ENCODE assay signal across 9 cellular contexts in genomic region chr15:70494861-70495571, GRCh38.
A peak's percentile ranks its signal among the peaks of the same experiment; 100 is the strongest.
DNase-seq lines count a peak whose midpoint lies in the region; ATAC-seq, FAIRE-seq and TF ChIP-seq lines count a peak whose summit lies in the region.
"Had no signal": no experiment of that assay in that cellular context is flagged by ENCODE, and none has a peak within 500 bp of the region (broad histone marks: within the 10 kb centered on the region; RNA-seq: fewer than 3 reads in every experiment).

No MANE protein-coding gene starts in this region.

- H3K4me3 ChIP-seq in ectodermal cell (ENCODE audit: insufficient read depth, low read depth, low read length) (no peak overlapping the region), skeletal muscle satellite cell (ENCODE audit: low read length) (peak overlapping the region; percentile 25)

- no peak for FAIRE-seq in D721Med (lab: Jason Lieb, UNC)

- peak overlapping the region; percentile 61 for H3K9ac ChIP-seq in skeletal muscle satellite cell (ENCODE audit: low read depth, low read length)

- H3K4me1 ChIP-seq in ectodermal cell (ENCODE audit: control insufficient read depth, insufficient read depth, low read length), result peaks cover 21% of the 10 kb centered on the region
- H3K4me1 ChIP-seq in skeletal muscle satellite cell (ENCODE audit: control insufficient read depth, insufficient read depth, low read length), result peaks cover 55% of the 10 kb centered on the region

- no peak for TF ChIP-seq CTCF in D721Med (IDR thresholded peaks at IDR 0.05; ENCODE audit: insufficient read depth, missing control alignments)

- DNase-seq in activated CD4-positive, CD25-positive, alpha-beta regulatory T cell (lab: John Stamatoyannopoulos, UW), result no peak
- DNase-seq in NCI-H82 (lab: John Stamatoyannopoulos, UW), result peak; percentile 88
- no peak for DNase-seq in D721Med (ENCODE audit: insufficient read length, low spot score)
- no peak for DNase-seq in NCI-H2107 treated with DMSO at 0.1 percent for 48 hours (lab: John Stamatoyannopoulos, UW; ENCODE audit: unreplicated experiment)
- DNase-seq: DMS79 had no signal

- ATAC-seq in activated CD4-positive, CD25-positive, alpha-beta regulatory T cell treated with anti-CD3 and anti-CD28 coated beads, Interleukin-2, amount 50 U/mL, for 24 hours, result peak; percentile 30 to 41
- ATAC-seq in GM21825 (IDR thresholded peaks at IDR 0.05; ENCODE audit: unreplicated experiment), result no peak

- 50 to 52% methylated on average over 8 of the region's 8 CpGs for WGBS in ectodermal cell, 2 experiments

- peak overlapping the region; percentile 50 for H3K27ac ChIP-seq in ectodermal cell (ENCODE audit: insufficient read depth, low read depth, low read length, poor library complexity, severe bottlenecking)

- H3K4me2 ChIP-seq in skeletal muscle satellite cell (ENCODE audit: low read length), result peak overlapping the region; percentile 63

- no peaks in the 10 kb centered on the region for H3K9me3 ChIP-seq in ectodermal cell (ENCODE audit: control insufficient read depth, low read length)
- H3K9me3 ChIP-seq in skeletal muscle satellite cell (replicated peaks; ENCODE audit: low read length), result no peaks in the 10 kb centered on the region

- no peaks in the 10 kb centered on the region for H3K36me3 ChIP-seq in ectodermal cell (ENCODE audit: control insufficient read depth, insufficient read depth, low read length)
- no peaks in the 10 kb centered on the region for H3K36me3 ChIP-seq in skeletal muscle satellite cell (ENCODE audit: insufficient read depth, low read length)

- H3K27me3 ChIP-seq in ectodermal cell (ENCODE audit: control insufficient read depth, insufficient read depth, low read length, poor library complexity, severe bottlenecking) (no peaks in the 10 kb centered on the region), skeletal muscle satellite cell (ENCODE audit: control insufficient read depth, insufficient read depth, low read length) (peaks cover 6% of the 10 kb centered on the region)
